Comparison of ENCODE assay signal across 8 cellular contexts in genomic region chr3:53846134-53846850, GRCh38. TPM values are rescaled to one million over a fixed set of nuclear protein-coding genes. Genes with fewer than 3 reads are reported as not detected.
DNase-seq lines count a peak whose midpoint lies in the region; TF ChIP-seq lines count a peak whose summit lies in the region.

A gene with protein sequence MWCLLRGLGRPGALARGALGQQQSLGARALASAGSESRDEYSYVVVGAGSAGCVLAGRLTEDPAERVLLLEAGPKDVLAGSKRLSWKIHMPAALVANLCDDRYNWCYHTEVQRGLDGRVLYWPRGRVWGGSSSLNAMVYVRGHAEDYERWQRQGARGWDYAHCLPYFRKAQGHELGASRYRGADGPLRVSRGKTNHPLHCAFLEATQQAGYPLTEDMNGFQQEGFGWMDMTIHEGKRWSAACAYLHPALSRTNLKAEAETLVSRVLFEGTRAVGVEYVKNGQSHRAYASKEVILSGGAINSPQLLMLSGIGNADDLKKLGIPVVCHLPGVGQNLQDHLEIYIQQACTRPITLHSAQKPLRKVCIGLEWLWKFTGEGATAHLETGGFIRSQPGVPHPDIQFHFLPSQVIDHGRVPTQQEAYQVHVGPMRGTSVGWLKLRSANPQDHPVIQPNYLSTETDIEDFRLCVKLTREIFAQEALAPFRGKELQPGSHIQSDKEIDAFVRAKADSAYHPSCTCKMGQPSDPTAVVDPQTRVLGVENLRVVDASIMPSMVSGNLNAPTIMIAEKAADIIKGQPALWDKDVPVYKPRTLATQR (minus strand): TSS chr3:53846419. CDS start chr3:53824008, 22,411 bp downstream.
A gene with protein sequence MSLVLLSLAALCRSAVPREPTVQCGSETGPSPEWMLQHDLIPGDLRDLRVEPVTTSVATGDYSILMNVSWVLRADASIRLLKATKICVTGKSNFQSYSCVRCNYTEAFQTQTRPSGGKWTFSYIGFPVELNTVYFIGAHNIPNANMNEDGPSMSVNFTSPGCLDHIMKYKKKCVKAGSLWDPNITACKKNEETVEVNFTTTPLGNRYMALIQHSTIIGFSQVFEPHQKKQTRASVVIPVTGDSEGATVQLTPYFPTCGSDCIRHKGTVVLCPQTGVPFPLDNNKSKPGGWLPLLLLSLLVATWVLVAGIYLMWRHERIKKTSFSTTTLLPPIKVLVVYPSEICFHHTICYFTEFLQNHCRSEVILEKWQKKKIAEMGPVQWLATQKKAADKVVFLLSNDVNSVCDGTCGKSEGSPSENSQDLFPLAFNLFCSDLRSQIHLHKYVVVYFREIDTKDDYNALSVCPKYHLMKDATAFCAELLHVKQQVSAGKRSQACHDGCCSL (plus strand): TSS chr3:53846568. CDS start chr3:53846589, 21 bp downstream.

- peaks cover 48% of the 10 kb centered on the region for H3K27me3 Mint-ChIP-seq in activated T-helper 1 cell treated with anti-CD3 and anti-CD28 coated beads, Interleukin-12 subunit alpha, Interleukin-12 subunit beta, Interleukin-2, Interleukin-4 antibody, amounts not matched to agents 30 ng/mL and 10 ng/mL and 1 ng/mL, durations not matched to agents 14 hours and 24 hours and 36 hours (ENCODE audit: insufficient read depth)

- no peaks in the 10 kb centered on the region for H3K9me3 Mint-ChIP-seq in activated T-helper 1 cell treated with anti-CD3 and anti-CD28 coated beads, Interleukin-12 subunit alpha, Interleukin-12 subunit beta, Interleukin-2, Interleukin-4 antibody, amounts not matched to agents 30 ng/mL and 10 ng/mL and 1 ng/mL, durations not matched to agents 14 hours and 24 hours and 36 hours

- no peak for TF ChIP-seq RAD21 in Ishikawa (IDR thresholded peaks at IDR 0.05; ENCODE audit: low read depth)

- peak within 1 kb of the TSS; percentile 69 for H3K4me3 Mint-ChIP-seq in activated T-helper 1 cell treated with anti-CD3 and anti-CD28 coated beads, Interleukin-12 subunit alpha, Interleukin-12 subunit beta, Interleukin-2, Interleukin-4 antibody, amounts not matched to agents 30 ng/mL and 10 ng/mL and 1 ng/mL, durations not matched to agents 14 hours and 24 hours and 36 hours

- no peak; the same call in 1 of the 2 replicates for TF ChIP-seq EP300 in Ishikawa (IDR thresholded peaks at IDR 0.05; ENCODE audit: borderline replicate concordance)

- TF ChIP-seq CTCF in GM20000 (IDR thresholded peaks at IDR 0.05; ENCODE audit: extremely low read depth, missing control alignments), result no peak

- no peak within 1 kb of the TSS for H3K27ac Mint-ChIP-seq in activated T-helper 1 cell treated with anti-CD3 and anti-CD28 coated beads, Interleukin-12 subunit alpha, Interleukin-12 subunit beta, Interleukin-2, Interleukin-4 antibody, amounts not matched to agents 30 ng/mL and 10 ng/mL and 1 ng/mL, durations not matched to agents 14 hours and 24 hours and 36 hours

- no peaks in the 10 kb centered on the region for H3K4me1 Mint-ChIP-seq in activated T-helper 1 cell treated with anti-CD3 and anti-CD28 coated beads, Interleukin-12 subunit alpha, Interleukin-12 subunit beta, Interleukin-2, Interleukin-4 antibody, amounts not matched to agents 30 ng/mL and 10 ng/mL and 1 ng/mL, durations not matched to agents 14 hours and 24 hours and 36 hours (ENCODE audit: low read depth)

- DNase-seq in GM03348 (ENCODE audit: low spot score) (peak; percentile 57), GM20000 (ENCODE audit: low spot score) (peak; percentile 84), head of caudate nucleus (peak; percentile 32 to 92 (median 81)), occipital lobe (lab: John Stamatoyannopoulos, UW) (peak; percentile 60), NCI-H1092 (lab: John Stamatoyannopoulos, UW) (no peak), NOMO-1 treated with DMSO at 0.1 percent for 48 hours (lab: John Stamatoyannopoulos, UW; ENCODE audit: unreplicated experiment) (no peak)
- peak; percentile 2 for DNase-seq in activated T-helper 1 cell treated with anti-CD3 and anti-CD28 coated beads, Interleukin-12 subunit alpha, Interleukin-12 subunit beta, Interleukin-2, Interleukin-4 antibody, amounts not matched to agents 30 ng/mL and 10 ng/mL and 1 ng/mL, durations not matched to agents 14 hours and 24 hours and 36 hours (ENCODE audit: low spot score)

- intact Hi-C loops in activated T-helper 1 cell treated with anti-CD3 and anti-CD28 coated beads, Interleukin-12 subunit alpha, Interleukin-12 subunit beta, Interleukin-2, Interleukin-4 antibody, amounts not matched to agents 30 ng/mL and 10 ng/mL and 1 ng/mL, durations not matched to agents 14 hours and 24 hours and 36 hours (cut with micrococcal nuclease), result no loop called here
- intact Hi-C loops in head of caudate nucleus (cut with DNase I), result no loop called here

- H3K36me3 Mint-ChIP-seq in activated T-helper 1 cell treated with anti-CD3 and anti-CD28 coated beads, Interleukin-12 subunit alpha, Interleukin-12 subunit beta, Interleukin-2, Interleukin-4 antibody, amounts not matched to agents 30 ng/mL and 10 ng/mL and 1 ng/mL, durations not matched to agents 14 hours and 24 hours and 36 hours (ENCODE audit: low read depth), result no peaks in the 10 kb centered on the region

TF ChIP-seq in Ishikawa, 13 proteins besides CTCF, POLR2A, EP300 and RAD21:
- no peak; the same call in 1 of the 2 replicates for TF ChIP-seq ZBTB7A (IDR thresholded peaks at IDR 0.05; ENCODE audit: low read depth)
- TF ChIP-seq, protein P1, sequence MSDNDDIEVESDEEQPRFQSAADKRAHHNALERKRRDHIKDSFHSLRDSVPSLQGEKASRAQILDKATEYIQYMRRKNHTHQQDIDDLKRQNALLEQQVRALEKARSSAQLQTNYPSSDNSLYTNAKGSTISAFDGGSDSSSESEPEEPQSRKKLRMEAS (IDR thresholded peaks at IDR 0.05), result peak; percentile 89
- 0 out of 2 replicates have a peak, but pooled peaks have one; percentile 16 for TF ChIP-seq YY1 (IDR thresholded peaks at IDR 0.05; ENCODE audit: low read depth)
- TF ChIP-seq TCF12 (IDR thresholded peaks at IDR 0.05; ENCODE audit: low read depth), result peak; percentile 47; the same call in 1 of the 2 replicates

RNA-seq across cellular contexts. Expression of the first gene that starts in this region (rescaled TPM):
- 0.42 and 0.91 TPM in 2 replicates for total RNA-seq in activated T-helper 1 cell treated with anti-CD3 and anti-CD28 coated beads, Interleukin-12 subunit alpha, Interleukin-12 subunit beta, Interleukin-2, Interleukin-4 antibody, amounts not matched to agents 30 ng/mL and 10 ng/mL and 1 ng/mL, durations not matched to agents 14 hours and 24 hours and 36 hours
- 1.4 TPM for total RNA-seq in occipital lobe

RNA-seq across cellular contexts. Expression of the second gene that starts in this region (rescaled TPM):
- total RNA-seq in activated T-helper 1 cell treated with anti-CD3 and anti-CD28 coated beads, Interleukin-12 subunit alpha, Interleukin-12 subunit beta, Interleukin-2, Interleukin-4 antibody, amounts not matched to agents 30 ng/mL and 10 ng/mL and 1 ng/mL, durations not matched to agents 14 hours and 24 hours and 36 hours, result 0.91 and 1.2 TPM in 2 replicates
- total RNA-seq in occipital lobe, result 2.2 TPM

Comparison
In these comparisons a context has a peak if more than half of its experiments do, and no peak if none do; other contexts are left out.
1. DNase-seq: peak in GM03348 (single experiment), GM20000 (single experiment), activated T-helper 1 cell treated with anti-CD3 and anti-CD28 coated beads, Interleukin-12 subunit alpha, Interleukin-12 subunit beta, Interleukin-2, Interleukin-4 antibody, amounts not matched to agents 30 ng/mL and 10 ng/mL and 1 ng/mL, durations not matched to agents 14 hours and 24 hours and 36 hours (single experiment), head of caudate nucleus (42 of 42) and occipital lobe (single experiment); none in NCI-H1092 (single experiment) and NOMO-1 treated with DMSO at 0.1 percent for 48 hours (single experiment).